Comparison of ENCODE assay signal across 8 cellular contexts in the genomic region with DNA sequence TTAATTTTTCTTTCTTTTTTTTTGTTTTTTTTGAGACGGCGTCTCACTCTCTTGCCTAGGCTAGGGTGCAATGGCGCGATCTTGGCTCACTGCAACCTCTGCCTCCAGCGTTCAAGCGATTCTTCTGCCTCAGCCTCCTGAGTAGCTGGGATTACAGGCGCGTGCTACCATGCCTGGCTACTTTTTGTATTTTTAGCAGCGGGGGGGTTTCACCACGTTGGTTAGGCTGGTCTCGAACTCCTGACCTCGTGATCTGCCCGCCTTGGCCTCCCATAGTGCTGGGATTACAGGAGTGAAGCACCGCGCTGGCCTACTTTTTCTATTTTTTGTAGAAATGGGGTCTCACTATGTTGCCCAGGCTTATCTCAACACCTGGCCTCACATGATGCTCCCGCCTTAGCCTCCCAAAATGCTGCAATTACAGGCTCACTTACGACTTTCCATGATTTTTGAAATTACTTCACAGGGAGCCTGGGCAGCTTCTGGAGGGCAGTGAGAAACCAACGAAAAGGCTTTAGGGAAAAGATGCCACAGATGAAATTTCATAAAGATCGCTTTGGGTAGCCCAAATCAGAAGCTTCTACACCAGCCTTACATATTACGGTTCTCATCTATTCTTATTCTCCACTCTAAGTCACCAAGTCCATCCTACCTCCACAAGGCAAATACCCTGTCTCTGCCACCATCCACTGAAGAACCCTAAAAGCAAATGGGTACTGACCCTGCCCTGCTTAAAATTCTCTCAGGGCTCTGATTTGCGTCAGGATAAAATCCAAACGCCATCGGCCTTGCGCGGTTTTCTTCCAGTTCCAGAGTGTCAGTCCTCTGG. TPM values are rescaled to one million over a fixed set of nuclear protein-coding genes. Genes with fewer than 3 reads are reported as not detected.
DNase-seq lines count a peak whose midpoint lies in the region; ATAC-seq and TF ChIP-seq lines count a peak whose summit lies in the region.

No MANE protein-coding gene starts in this region.

- H3K4me3 Mint-ChIP-seq in effector memory CD8-positive, alpha-beta T cell = peak overlapping the region; percentile 97 to 99
- H3K4me3 Mint-ChIP-seq in natural killer cell treated with Interleukin-12 subunit alpha and Interleukin-12 subunit beta and Interleukin-15 and Interleukin-18, amount 100 ng/mL, for 72 hours = peak overlapping the region; percentile 97

- CTCF ChIA-PET in OCI-LY7 (lab: Charles Lee; ENCODE audit: unreplicated experiment) = no interaction called here

- H3K79me2 ChIP-seq in OCI-LY7 (ENCODE audit: insufficient read depth, low read depth, low read length) = peaks cover 38% of the 10 kb centered on the region

- no peaks in the 10 kb centered on the region for H3K27me3 Mint-ChIP-seq in effector memory CD8-positive, alpha-beta T cell
- H3K27me3 Mint-ChIP-seq in natural killer cell treated with Interleukin-12 subunit alpha and Interleukin-12 subunit beta and Interleukin-15 and Interleukin-18, amount 100 ng/mL, for 72 hours = no peaks in the 10 kb centered on the region

- TF ChIP-seq CTCF in OCI-LY7 (conservative IDR thresholded peaks at IDR 0.05; ENCODE audit: low read length) = no peak

- POLR2A ChIA-PET in OCI-LY7 (lab: Charles Lee) = interaction anchor here (0.9 kb wide), 1 partner anchor 298 kb away, joined by 3 read pairs; no protein-coding TSS in a partner anchor

- H3K36me3 ChIP-seq in OCI-LY7 (ENCODE audit: insufficient read depth, low read length) = peaks cover 31% of the 10 kb centered on the region

- no peaks in the 10 kb centered on the region for H3K9me3 Mint-ChIP-seq in effector memory CD8-positive, alpha-beta T cell
- H3K9me3 Mint-ChIP-seq in natural killer cell treated with Interleukin-12 subunit alpha and Interleukin-12 subunit beta and Interleukin-15 and Interleukin-18, amount 100 ng/mL, for 72 hours = no peaks in the 10 kb centered on the region

- peaks cover 9% of the 10 kb centered on the region for H3K36me3 Mint-ChIP-seq in effector memory CD8-positive, alpha-beta T cell (ENCODE audit: insufficient read depth)
- H3K36me3 Mint-ChIP-seq in natural killer cell treated with Interleukin-12 subunit alpha and Interleukin-12 subunit beta and Interleukin-15 and Interleukin-18, amount 100 ng/mL, for 72 hours = peaks cover 8% of the 10 kb centered on the region

- ATAC-seq in GM21447 (IDR thresholded peaks at IDR 0.05; ENCODE audit: unreplicated experiment) = peak; percentile 4
- no peak for ATAC-seq in effector memory CD8-positive, alpha-beta T cell (replicated peaks)
- ATAC-seq in natural killer cell treated with Interleukin-12 subunit alpha and Interleukin-12 subunit beta and Interleukin-15 and Interleukin-18, amount 100 ng/mL, for 72 hours = no peak
- ATAC-seq in GM19351 (IDR thresholded peaks at IDR 0.05; ENCODE audit: unreplicated experiment) = no peak

- peak overlapping the region; percentile 90 for H2AFZ ChIP-seq in OCI-LY7 (ENCODE audit: low read length)

- peak overlapping the region; percentile 97 for H3K4me3 ChIP-seq in OCI-LY7 (ENCODE audit: low read depth, low read length, poor library complexity, severe bottlenecking)

- H3K4me1 ChIP-seq in OCI-LY7 (ENCODE audit: insufficient read depth, low read length, poor library complexity, severe bottlenecking) = peaks cover 36% of the 10 kb centered on the region

- no peaks in the 10 kb centered on the region for H3K9me2 ChIP-seq in OCI-LY7 (ENCODE audit: insufficient read depth, low read length)

- H3K4me1 Mint-ChIP-seq in effector memory CD8-positive, alpha-beta T cell (ENCODE audit: low read depth in 2 of 2) = peaks cover 51 to 67% of the 10 kb centered on the region in 2 donors
- H3K4me1 Mint-ChIP-seq in natural killer cell treated with Interleukin-12 subunit alpha and Interleukin-12 subunit beta and Interleukin-15 and Interleukin-18, amount 100 ng/mL, for 72 hours (ENCODE audit: low read depth in 2 of 2) = peaks cover 46 to 48% of the 10 kb centered on the region in 2 donors

- H3K27ac ChIP-seq in OCI-LY7 (ENCODE audit: low read depth, low read length, poor library complexity, severe bottlenecking) = peak overlapping the region; percentile 47

- peak overlapping the region; percentile 97 to 99 for H3K27ac Mint-ChIP-seq in effector memory CD8-positive, alpha-beta T cell
- H3K27ac Mint-ChIP-seq in natural killer cell treated with Interleukin-12 subunit alpha and Interleukin-12 subunit beta and Interleukin-15 and Interleukin-18, amount 100 ng/mL, for 72 hours = peak overlapping the region; percentile 94 to 98

- BruUV-seq in OCI-LY7 (replicated peaks; lab: Mats Ljungman, UMichigan) = TSS peak; percentile 93

- H4K20me1 ChIP-seq in OCI-LY7 (ENCODE audit: insufficient read depth, low read length) = peaks cover 4% of the 10 kb centered on the region

- no peak for DNase-seq in OCI-LY7 (ENCODE audit: low spot score)
- no peak for DNase-seq in effector memory CD8-positive, alpha-beta T cell
- no peak for DNase-seq in natural killer cell treated with Interleukin-12 subunit alpha and Interleukin-12 subunit beta and Interleukin-15 and Interleukin-18, amount 100 ng/mL, for 72 hours (ENCODE audit: low spot score)
- no peak for DNase-seq in NCI-H187 treated with DMSO at 0.1 percent for 48 hours (lab: John Stamatoyannopoulos, UW)
- DNase-seq in NCI-H526 treated with DMSO at 0.1 percent for 48 hours (lab: John Stamatoyannopoulos, UW) = no peak
- no peak for DNase-seq in activated CD4-positive, CD25-positive, alpha-beta regulatory T cell (lab: John Stamatoyannopoulos, UW)

- H3K9me3 ChIP-seq in OCI-LY7 (ENCODE audit: low read length) = no peaks in the 10 kb centered on the region

- intact Hi-C loops in OCI-LY7 (cut with micrococcal nuclease; ENCODE audit: unreplicated experiment) = no loop called here

- H3K4me2 ChIP-seq in OCI-LY7 (ENCODE audit: low read length) = peak overlapping the region; percentile 84

RNA-seq across cellular contexts. Expression of a gene that starts 0.9 kb away (rescaled TPM):
- total RNA-seq in OCI-LY7 (2014; rRNA removed; shearing (Covaris generic)) = 122 and 123 TPM in 2 replicates
- total RNA-seq in OCI-LY7 (2022) = 162 and 163 TPM in 2 replicates
- total RNA-seq in natural killer cell treated with Interleukin-12 subunit alpha and Interleukin-12 subunit beta and Interleukin-15 and Interleukin-18, amount 100 ng/mL, for 72 hours = 100 to 1,000 TPM; 109 to 181 TPM
